Comparison of ENCODE assay signal across 7 cellular contexts in the genomic region with DNA sequence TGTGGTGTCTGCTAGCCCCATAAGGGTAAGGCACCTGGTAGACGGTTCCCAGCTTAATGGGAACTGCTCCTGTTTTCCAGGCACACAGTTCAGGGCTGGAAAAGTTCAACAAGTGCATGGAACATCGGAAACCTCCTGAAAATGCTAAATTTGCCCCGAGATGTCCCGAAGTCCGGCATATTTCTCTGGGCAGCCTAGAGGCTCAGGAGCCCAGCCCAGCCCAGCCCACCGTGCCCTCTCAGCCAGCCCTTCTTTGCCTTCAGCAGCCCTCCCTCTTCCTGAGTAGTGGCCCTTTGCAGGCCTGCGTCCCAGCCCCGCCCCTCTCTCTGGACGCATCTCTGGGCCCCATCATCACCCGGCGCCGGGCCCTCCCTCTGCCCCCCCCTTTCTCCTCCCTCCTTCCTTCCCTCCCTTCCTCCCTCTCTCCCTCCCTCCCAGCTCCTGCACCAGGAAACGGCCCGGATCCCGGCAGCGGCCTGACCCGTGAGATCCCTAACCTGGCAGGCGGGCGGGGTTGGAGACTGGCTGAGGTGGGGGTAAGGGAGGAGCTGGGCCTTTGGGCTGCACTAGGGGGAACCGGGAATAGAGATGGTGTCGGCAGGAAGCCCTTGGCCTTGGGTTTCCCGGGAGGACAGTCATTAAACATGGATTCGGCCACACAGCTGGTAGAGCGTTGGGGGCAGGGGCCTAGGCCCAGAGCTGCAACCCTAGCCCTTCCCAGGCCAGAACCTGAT. TPM values are rescaled to one million over a fixed set of nuclear protein-coding genes. Genes with fewer than 3 reads are reported as not detected.
DNase-seq lines count a peak whose midpoint lies in the region; ATAC-seq and TF ChIP-seq lines count a peak whose summit lies in the region.

A gene with protein sequence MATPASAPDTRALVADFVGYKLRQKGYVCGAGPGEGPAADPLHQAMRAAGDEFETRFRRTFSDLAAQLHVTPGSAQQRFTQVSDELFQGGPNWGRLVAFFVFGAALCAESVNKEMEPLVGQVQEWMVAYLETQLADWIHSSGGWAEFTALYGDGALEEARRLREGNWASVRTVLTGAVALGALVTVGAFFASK (plus strand): TSS at position 422 of the 734 bp plus-strand sequence. CDS start 935 bp downstream, outside the sequence.

- WGBS in body of pancreas, 2 donors, result 2% methylated on average over 22 to 24 of the region's 24 CpGs

- intact Hi-C loops in body of pancreas (cut with DNase I), result no loop called here

- no peak for TF ChIP-seq CTCF in body of pancreas (IDR thresholded peaks at IDR 0.05)

- peak; percentile 42 to 85 (median 84) for TF ChIP-seq POLR2A in body of pancreas (IDR thresholded peaks at IDR 0.05)

- H3K27ac ChIP-seq in body of pancreas (peak within 1 kb of the TSS; percentile 77 to 93 (median 89)), rectal smooth muscle tissue (ENCODE audit: low read depth, low read length) (peak within 1 kb of the TSS; percentile 87)

- H3K36me3 ChIP-seq in body of pancreas (replicated peaks in 1 of 2; ENCODE audit: insufficient read depth in 1 of 2, low read depth in 2 of 2) (no peaks in the 10 kb centered on the region), rectal smooth muscle tissue (ENCODE audit: control insufficient read depth, insufficient read depth, low read length) (peaks cover 10% of the 10 kb centered on the region)

- H3K9ac ChIP-seq in rectal smooth muscle tissue (ENCODE audit: low read length), result peak within 1 kb of the TSS; percentile 43

- H3K4me3 ChIP-seq in body of pancreas (peak within 1 kb of the TSS; percentile 64 to 85), rectal smooth muscle tissue (ENCODE audit: low read length) (peak within 1 kb of the TSS; percentile 93)

- peak; percentile 70 for ATAC-seq in body of pancreas
- ATAC-seq in GM19023 (IDR thresholded peaks at IDR 0.05; ENCODE audit: unreplicated experiment), result no peak

- peaks cover 49% of the 10 kb centered on the region for H3K4me1 ChIP-seq in body of pancreas
- H3K4me1 ChIP-seq in rectal smooth muscle tissue (ENCODE audit: control insufficient read depth, insufficient read depth, low read length), result peaks cover 16% of the 10 kb centered on the region

- no peaks in the 10 kb centered on the region for H3K9me3 ChIP-seq in body of pancreas

- H3K27me3 ChIP-seq in body of pancreas (no peaks in the 10 kb centered on the region), rectal smooth muscle tissue (ENCODE audit: control insufficient read depth, insufficient read depth, low read length) (no peaks in the 10 kb centered on the region)

- DNase-seq in GDM1 (lab: John Stamatoyannopoulos, UW) (peak; percentile 78), HS-27A (ENCODE audit: low read depth) (peak; percentile 82), NCI-H82 treated with DMSO at 0.1 percent for 48 hours (lab: John Stamatoyannopoulos, UW; ENCODE audit: unreplicated experiment) (peak; percentile 100), body of pancreas (peak; percentile 92 to 95 (median 93)), hypothalamus (lab: John Stamatoyannopoulos, UW) (peak; percentile 41 to 95 (median 85))

RNA-seq across cellular contexts. Expression of the gene that starts here (rescaled TPM):
- 10 to 100 TPM; 25.4 to 73.2 TPM for total RNA-seq in body of pancreas
